2 cellular contexts compared by ENCODE assay signal in the genomic region with DNA sequence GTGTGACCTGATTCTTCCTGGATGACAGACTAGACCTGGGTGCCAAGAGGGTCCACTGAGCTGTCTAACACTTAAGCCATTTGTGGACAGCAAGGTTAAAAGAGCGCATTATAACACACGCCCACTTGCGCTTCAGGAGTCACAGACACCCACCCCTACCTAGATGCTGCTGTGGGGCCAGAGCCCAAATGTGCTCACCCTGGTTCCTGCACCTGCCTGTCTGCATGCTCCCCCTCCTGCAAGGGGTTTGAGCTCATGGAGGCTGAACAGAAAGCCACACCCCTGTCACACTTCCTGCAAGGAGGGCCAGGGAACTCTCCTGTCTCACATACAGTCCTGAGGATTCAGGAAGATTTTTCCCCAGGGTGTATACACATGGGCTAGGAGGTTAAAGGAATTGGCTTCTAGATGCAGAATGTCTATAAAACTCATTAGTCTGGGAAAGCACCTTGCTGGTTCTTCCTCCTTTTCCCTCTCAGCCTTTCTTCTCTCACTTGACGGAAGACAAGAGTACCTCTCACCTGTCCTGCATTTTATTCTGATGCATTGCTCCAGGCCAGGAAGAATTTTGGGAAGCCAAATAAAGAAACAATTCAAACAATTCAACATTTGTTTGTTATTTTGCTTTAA.
TF ChIP-seq lines count a peak whose summit lies in the region.

No MANE protein-coding gene starts in this region.

TF ChIP-seq in GM12891, 5 proteins besides CTCF, POLR2A, EP300 and RAD21:
- no peak for TF ChIP-seq SPI1 (IDR thresholded peaks at IDR 0.05; ENCODE audit: low read depth, low read length)
- no peak for TF ChIP-seq PAX5 (IDR thresholded peaks at IDR 0.05; ENCODE audit: insufficient read depth, low read length, severe bottlenecking)
- no peak for TF ChIP-seq POLR2AphosphoS5 (IDR thresholded peaks at IDR 0.05; ENCODE audit: low read depth, low read length)
- no peak for TF ChIP-seq POU2F2 (IDR thresholded peaks at IDR 0.05; ENCODE audit: low read depth, low read length)
- TF ChIP-seq TAF1 (IDR thresholded peaks at IDR 0.05; ENCODE audit: low read depth, low read length) = no peak

TF ChIP-seq in GM12878, 131 proteins besides CTCF, POLR2A, EP300 and RAD21:
- no peak for TF ChIP-seq KLF5 (IDR thresholded peaks at IDR 0.05; ENCODE audit: partially characterized antibody)
- TF ChIP-seq TCF12 (IDR thresholded peaks at IDR 0.05; ENCODE audit: low read depth, low read length) = no peak
- TF ChIP-seq CREB1 (IDR thresholded peaks at IDR 0.05; ENCODE audit: low read depth) = no peak
- TF ChIP-seq EED (IDR thresholded peaks at IDR 0.05; ENCODE audit: low read depth) = peak; percentile 38; the same call in 1 of the 2 replicates
- 0 out of 2 replicates have a peak, but pooled peaks have one; percentile 2 for TF ChIP-seq SPI1 (IDR thresholded peaks at IDR 0.05; ENCODE audit: borderline replicate concordance, insufficient read depth, low read depth, low read length)
- TF ChIP-seq IKZF1 (conservative IDR thresholded peaks at IDR 0.05) = peak; percentile 31; the same call in 1 of the 2 replicates
- TF ChIP-seq ZNF622 (IDR thresholded peaks at IDR 0.05) = no peak
